In the genomic region with DNA sequence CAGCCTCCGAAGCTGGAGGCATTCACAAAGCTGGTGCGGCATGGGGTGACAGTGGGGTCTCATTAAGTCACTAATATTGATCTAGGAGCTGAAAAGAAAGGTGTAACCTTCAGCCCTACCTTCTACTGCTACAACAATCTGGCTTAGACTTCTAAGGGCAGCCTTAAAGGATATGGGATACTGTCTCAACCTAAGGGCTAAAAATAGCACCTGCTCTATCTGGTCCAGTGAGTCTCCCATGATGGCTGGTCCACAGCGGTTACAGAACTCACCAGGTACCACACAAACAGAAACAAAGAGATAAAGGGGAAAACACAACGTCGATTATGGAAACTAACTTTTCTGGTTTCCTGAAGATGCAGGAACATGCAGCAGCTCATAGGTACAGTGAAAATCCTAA, we compare ENCODE assay signal across 21 cellular contexts.
"Had no signal": no experiment of that assay in that cellular context is flagged by ENCODE, and none has a peak within 500 bp of the region (broad histone marks: within the 10 kb centered on the region; RNA-seq: fewer than 3 reads in every experiment).

No MANE protein-coding gene starts in this region.

- H3K27me3 Mint-ChIP-seq: activated CD4-positive, alpha-beta T cell treated with anti-CD3 and anti-CD28 coated beads, Interleukin-2, amount 10 ng/mL, durations not matched to agents 24 days and 14 days; activated CD8-positive, alpha-beta memory T cell treated with anti-CD3 and anti-CD28 coated beads, Interleukin-2, amount 10 ng/mL, durations not matched to agents 7 days and 5 days; activated CD8-positive, alpha-beta T cell treated with anti-CD3 and anti-CD28 coated beads for 36 hours; naive B cell; progenitor cell of endocrine pancreas; T-cell had no signal

- DNase-seq: activated CD4-positive, alpha-beta T cell treated with anti-CD3 and anti-CD28 coated beads, Interleukin-2, amount 10 ng/mL, durations not matched to agents 24 days and 14 days; activated CD8-positive, alpha-beta memory T cell treated with anti-CD3 and anti-CD28 coated beads, Interleukin-2, amount 10 ng/mL, durations not matched to agents 7 days and 5 days; activated CD8-positive, alpha-beta T cell treated with anti-CD3 and anti-CD28 coated beads for 36 hours; activated gamma-delta T cell treated with Interleukin-2 at 50 U/mL for 16 hours; activated T-cell treated with anti-CD3 and anti-CD28 coated beads for 4 hours; cerebellar nuclear complex; heart right ventricle; left colon; mesendoderm; naive B cell; spleen; stimulated activated CD4-positive, alpha-beta T cell treated with anti-CD3 and anti-CD28 coated beads, Interleukin-4, amount 100 ng/mL, for 1 hour; stimulated activated naive CD4-positive, alpha-beta T cell treated with Interleukin-2 at 50 U/mL for 16 hours; substantia nigra; T-cell; T1000; thyroid gland; upper lobe of right lung had no signal

- H3K9me3 Mint-ChIP-seq: activated CD4-positive, alpha-beta T cell treated with anti-CD3 and anti-CD28 coated beads, Interleukin-2, amount 10 ng/mL, durations not matched to agents 24 days and 14 days; activated CD8-positive, alpha-beta T cell treated with anti-CD3 and anti-CD28 coated beads for 36 hours; activated naive CD4-positive, alpha-beta T cell treated with anti-CD3 and anti-CD28 coated beads, Interleukin-2, amount 50 U/mL, for 72 hours; naive B cell; T-cell had no signal

- ATAC-seq: activated CD4-positive, CD25-positive, alpha-beta regulatory T cell treated with anti-CD3 and anti-CD28 coated beads, Interleukin-2, amount 50 U/mL, for 24 hours; activated CD8-positive, alpha-beta memory T cell treated with anti-CD3 and anti-CD28 coated beads, Interleukin-2, amount 10 ng/mL, durations not matched to agents 7 days and 5 days; activated CD8-positive, alpha-beta T cell treated with anti-CD3 and anti-CD28 coated beads for 36 hours; activated naive CD4-positive, alpha-beta T cell treated with anti-CD3 and anti-CD28 coated beads, Interleukin-2, amount 50 U/mL, for 72 hours; heart right ventricle; left colon; T-cell; upper lobe of right lung had no signal

- H3K27ac Mint-ChIP-seq: activated CD4-positive, alpha-beta T cell treated with anti-CD3 and anti-CD28 coated beads, Interleukin-2, amount 10 ng/mL, durations not matched to agents 24 days and 14 days; activated CD8-positive, alpha-beta memory T cell treated with anti-CD3 and anti-CD28 coated beads, Interleukin-2, amount 10 ng/mL, durations not matched to agents 7 days and 5 days; activated CD8-positive, alpha-beta T cell treated with anti-CD3 and anti-CD28 coated beads for 36 hours; activated naive CD4-positive, alpha-beta T cell treated with anti-CD3 and anti-CD28 coated beads, Interleukin-2, amount 50 U/mL, for 72 hours; progenitor cell of endocrine pancreas; T-cell had no signal

- H3K4me3 Mint-ChIP-seq: activated CD4-positive, alpha-beta T cell treated with anti-CD3 and anti-CD28 coated beads, Interleukin-2, amount 10 ng/mL, durations not matched to agents 24 days and 14 days; activated CD8-positive, alpha-beta memory T cell treated with anti-CD3 and anti-CD28 coated beads, Interleukin-2, amount 10 ng/mL, durations not matched to agents 7 days and 5 days; activated CD8-positive, alpha-beta T cell treated with anti-CD3 and anti-CD28 coated beads for 36 hours; naive B cell; T-cell had no signal
